22 cellular contexts compared by ENCODE assay signal in the genomic region with DNA sequence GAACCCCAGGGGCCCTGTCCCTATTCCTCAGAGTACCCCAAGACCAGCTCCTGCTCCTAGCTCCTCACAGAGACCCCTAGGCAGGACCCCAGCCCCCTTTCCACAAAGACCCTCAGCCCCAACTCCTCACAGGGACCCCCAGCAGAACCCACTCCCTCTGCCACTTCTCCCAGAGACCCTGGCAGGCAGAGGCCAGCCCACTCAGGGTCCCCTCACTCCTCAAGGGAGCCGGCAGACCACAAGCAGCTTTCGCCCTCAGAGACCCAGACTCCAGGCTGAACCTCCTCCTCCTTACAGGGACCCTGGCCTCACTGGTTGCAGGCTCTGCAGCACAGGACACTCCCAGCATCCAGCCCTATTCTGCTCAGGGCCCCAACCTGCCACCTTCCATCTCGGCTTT. TPM values are rescaled to one million over a fixed set of nuclear protein-coding genes. Genes with fewer than 3 reads are reported as not detected.
DNase-seq lines count a peak whose midpoint lies in the region; ATAC-seq, FAIRE-seq and TF ChIP-seq lines count a peak whose summit lies in the region.
"Had no signal": no experiment of that assay in that cellular context is flagged by ENCODE, and none has a peak within 500 bp of the region (broad histone marks: within the 10 kb centered on the region; RNA-seq: fewer than 3 reads in every experiment).

No MANE protein-coding gene starts in this region.

- no peak overlapping the region for H2BK5ac ChIP-seq in H1 (ENCODE audit: low read depth, low read length)

- CTCF ChIA-PET in H1 (lab: Charles Lee; ENCODE audit: partially characterized antibody): interaction anchor here (0.6 to 8.1 kb wide), 4 partner anchors 10 to 87 kb away, joined by 3 to 59 read pairs (median 3); no protein-coding TSS in a partner anchor

- peak overlapping the region; percentile 24 to 74 (median 60) for H3K4me3 Mint-ChIP-seq in nephron
- H3K4me3 Mint-ChIP-seq: activated CD4-positive, alpha-beta memory T cell treated with anti-CD3 and anti-CD28 coated beads for 36 hours; activated naive CD8-positive, alpha-beta T cell treated with anti-CD3 and anti-CD28 coated beads, Interleukin-2, amount 50 U/mL, for 24 hours; CD4-positive, CD25-positive, alpha-beta regulatory T cell; immature natural killer cell had no signal

- H3K9ac ChIP-seq in H1 (replicated peaks in 1 of 4; ENCODE audit: extremely low read depth in 1 of 4, low read depth in 3 of 4, low read length in 3 of 4): no peak overlapping the region

- H3K4me2 ChIP-seq in H1 (ENCODE audit: insufficient read depth in 1 of 2, low read depth in 2 of 2, low read length in 2 of 2): peak overlapping the region; percentile 52 to 58; a peak in 3 of 4 replicates

- peaks cover 2 to 11% of the 10 kb centered on the region in 2 experiments for H4K20me1 ChIP-seq in H1 (replicated peaks in 1 of 2; ENCODE audit: control insufficient read depth in 1 of 2, insufficient read depth in 2 of 2, low read length in 2 of 2)

- H3K9me3 ChIP-seq in heart left ventricle (no peaks in the 10 kb centered on the region), H1 (ENCODE audit: insufficient read depth in 2 of 2, low read depth in 1 of 2, low read length in 1 of 2) (no peaks in the 10 kb centered on the region), gastrocnemius medialis (no peaks in the 10 kb centered on the region)
- H3K9me3 ChIP-seq: gastroesophageal sphincter, tibial nerve had no signal

- H3K36me3 ChIP-seq in heart left ventricle (peaks cover 0 to 41% (median 35%) of the 10 kb centered on the region in 9 donors), H1 (ENCODE audit: control insufficient read depth in 2 of 4, insufficient read depth in 4 of 4, low read length in 3 of 4) (peaks cover 15 to 34% (median 29%) of the 10 kb centered on the region in 4 experiments), gastrocnemius medialis (peaks cover 0 to 34% of the 10 kb centered on the region in 2 donors)

- no peaks in the 10 kb centered on the region; the same call in 1 of the 2 replicates for H3K79me1 ChIP-seq in H1 (ENCODE audit: low read depth, low read length)

- H3K27me3 ChIP-seq in heart left ventricle: no peaks in the 10 kb centered on the region
- no peaks in the 10 kb centered on the region for H3K27me3 ChIP-seq in H1 (replicated peaks in 1 of 4; ENCODE audit: control insufficient read depth in 3 of 4, extremely low read depth in 1 of 4, insufficient read depth in 3 of 4, low read length in 3 of 4)
- H3K27me3 ChIP-seq in gastrocnemius medialis: no peaks in the 10 kb centered on the region
- H3K27me3 ChIP-seq: gastroesophageal sphincter, tibial nerve had no signal

- no peak overlapping the region for H3K14ac ChIP-seq in H1 (ENCODE audit: insufficient read length)

- H4K5ac ChIP-seq in H1 (ENCODE audit: insufficient read length, low read depth, low read length): no peak overlapping the region

- TF ChIP-seq CTCF in heart left ventricle (IDR thresholded peaks at IDR 0.05) (no peak), H1 (IDR thresholded peaks at IDR 0.05; ENCODE audit: control extremely low read depth in 1 of 3, insufficient read depth in 1 of 3, low read depth in 1 of 3, low read length in 3 of 3) (no peak), nephron (IDR thresholded peaks at IDR 0.05; ENCODE audit: unreplicated experiment in 3 of 3) (no peak), gastrocnemius medialis (IDR thresholded peaks at IDR 0.05 in 4 of 5, conservative IDR thresholded peaks at IDR 0.05 in 1 of 5) (no peak)

- no peaks in the 10 kb centered on the region for H3K4me1 Mint-ChIP-seq in nephron
- H3K4me1 Mint-ChIP-seq: activated naive CD8-positive, alpha-beta T cell treated with anti-CD3 and anti-CD28 coated beads, Interleukin-2, amount 50 U/mL, for 24 hours; immature natural killer cell had no signal

- H3K4me1 ChIP-seq in heart left ventricle: no peaks in the 10 kb centered on the region
- H3K4me1 ChIP-seq in H1 (replicated peaks in 1 of 4; ENCODE audit: control insufficient read depth in 3 of 4, insufficient read depth in 4 of 4, low read length in 3 of 4): peaks cover 0 to 11% (median 0%) of the 10 kb centered on the region in 4 experiments; a peak in 1 of 7 replicates
- no peaks in the 10 kb centered on the region for H3K4me1 ChIP-seq in gastrocnemius medialis
- H3K4me1 ChIP-seq: gastroesophageal sphincter, tibial nerve had no signal

- no peak overlapping the region for H4K91ac ChIP-seq in H1 (replicated peaks; ENCODE audit: insufficient read length, low read length)

- peak overlapping the region; percentile 39; the same call in 1 of the 2 replicates for H2BK12ac ChIP-seq in H1 (ENCODE audit: low read depth, low read length)

- no peak overlapping the region for H2BK20ac ChIP-seq in H1 (ENCODE audit: low read length)

- ATAC-seq in Right ventricle myocardium inferior (no peak), heart left ventricle (no peak), gastrocnemius medialis (no peak)
- ATAC-seq: gastroesophageal sphincter had no signal

- H3K36me3 Mint-ChIP-seq in nephron (ENCODE audit: low read depth): peaks cover 33% of the 10 kb centered on the region

- TF ChIP-seq RAD21 in H1 (IDR thresholded peaks at IDR 0.05 in 1 of 2, conservative IDR thresholded peaks at IDR 0.05 in 1 of 2; ENCODE audit: low read depth in 2 of 2, low read length in 2 of 2): no peak

- H4K8ac ChIP-seq in H1 (ENCODE audit: extremely low read depth, insufficient read depth, low read length): no peak overlapping the region

- peak overlapping the region; percentile 48; the same call in 1 of the 2 replicates for H3K18ac ChIP-seq in H1 (ENCODE audit: extremely low read depth, low read length)

- no peak overlapping the region for H2BK15ac ChIP-seq in H1 (ENCODE audit: low read length)

- H3K4me3 ChIP-seq in heart left ventricle (no peak overlapping the region), H1 (ENCODE audit: extremely low read depth in 1 of 4, insufficient read depth in 2 of 4, low read depth in 3 of 4, low read length in 4 of 4) (peak overlapping the region in 1 of 4 experiments; percentile 46; a peak in 2 of 8 replicates), gastrocnemius medialis (no peak overlapping the region)
- H3K4me3 ChIP-seq: gastroesophageal sphincter had no signal

- no peaks in the 10 kb centered on the region for H3K23me2 ChIP-seq in H1 (ENCODE audit: low read depth, low read length)

- H2AFZ ChIP-seq in H1 (ENCODE audit: low read length): no peak overlapping the region

- H3K56ac ChIP-seq in H1 (replicated peaks; ENCODE audit: insufficient read length, low read depth, low read length): no peak overlapping the region

- no peaks in the 10 kb centered on the region for H3K9me3 Mint-ChIP-seq in nephron
- H3K9me3 Mint-ChIP-seq: activated CD4-positive, alpha-beta memory T cell treated with anti-CD3 and anti-CD28 coated beads for 36 hours; activated naive CD8-positive, alpha-beta T cell treated with anti-CD3 and anti-CD28 coated beads, Interleukin-2, amount 50 U/mL, for 24 hours; CD4-positive, CD25-positive, alpha-beta regulatory T cell; immature natural killer cell had no signal

- TF ChIP-seq EP300 in H1 (IDR thresholded peaks at IDR 0.05; ENCODE audit: borderline replicate concordance in 1 of 2, low read depth in 2 of 2, low read length in 2 of 2): no peak

- no peak for FAIRE-seq in H1 (lab: Jason Lieb, UNC)
- FAIRE-seq: endothelial cell of umbilical vein had no signal

- TF ChIP-seq POLR2A in heart left ventricle (IDR thresholded peaks at IDR 0.05) (no peak), H1 (IDR thresholded peaks at IDR 0.05; ENCODE audit: control extremely low read depth in 1 of 2, low read depth in 2 of 2, low read length in 2 of 2) (no peak), gastrocnemius medialis (IDR thresholded peaks at IDR 0.05) (no peak)

- H3K23ac ChIP-seq in H1 (ENCODE audit: insufficient read length): no peak overlapping the region

- H3K79me2 ChIP-seq in H1 (ENCODE audit: control insufficient read depth in 1 of 2, insufficient read depth in 2 of 2, low read length in 2 of 2): no peaks in the 10 kb centered on the region

- no peaks in the 10 kb centered on the region for H3K27me3 Mint-ChIP-seq in nephron (ENCODE audit: low read depth)
- H3K27me3 Mint-ChIP-seq: activated CD4-positive, alpha-beta memory T cell treated with anti-CD3 and anti-CD28 coated beads for 36 hours; activated naive CD8-positive, alpha-beta T cell treated with anti-CD3 and anti-CD28 coated beads, Interleukin-2, amount 50 U/mL, for 24 hours; CD4-positive, CD25-positive, alpha-beta regulatory T cell had no signal

- H3K4ac ChIP-seq in H1 (replicated peaks; ENCODE audit: insufficient read length, low read depth, low read length): no peak overlapping the region

- POLR2A ChIA-PET in H1 (lab: Charles Lee; ENCODE audit: partially characterized antibody): interaction anchor here (0.6 to 5.6 kb wide), 8 partner anchors 8 to 82 kb away, joined by 3 to 47 read pairs (median 4); a partner anchor contains a TSS

- in situ Hi-C loops in gastrocnemius medialis (cut with MboI; ENCODE audit: low sequenced_read_pairs in 4 of 4): no loop called here

- peak overlapping the region; percentile 58 to 93 (median 88) for H3K27ac Mint-ChIP-seq in nephron
- H3K27ac Mint-ChIP-seq: activated CD4-positive, alpha-beta memory T cell treated with anti-CD3 and anti-CD28 coated beads for 36 hours; activated naive CD8-positive, alpha-beta T cell treated with anti-CD3 and anti-CD28 coated beads, Interleukin-2, amount 50 U/mL, for 24 hours; immature natural killer cell had no signal

- 82 to 84% (median 83%) methylated on average over 1 to 3 of the region's 3 CpGs for WGBS in heart left ventricle, 4 donors
- WGBS in H1 (ENCODE audit: extremely low coverage in 1 of 2, insufficient coverage in 1 of 2, insufficient read length in 1 of 2, insufficient replicate concordance in 2 of 2, low coverage in 1 of 2, low lambda C conversion rate in 2 of 2, missing lambda C conversion rate in 1 of 2), 2 experiments: 94% methylated on average over 2 of the region's 3 CpGs; no CpG with 5 or more reads in 1 of the 2 experiments

- H2BK120ac ChIP-seq in H1 (replicated peaks; ENCODE audit: low read depth, low read length): no peak overlapping the region

- no peak overlapping the region for H2AK5ac ChIP-seq in H1 (ENCODE audit: low read depth, low read length)

- H3K27ac ChIP-seq in heart left ventricle (no peak overlapping the region), H1 (ENCODE audit: low read depth, low read length) (no peak overlapping the region), gastrocnemius medialis (no peak overlapping the region)
- H3K27ac ChIP-seq: gastroesophageal sphincter had no signal

- DNase-seq in Right ventricle myocardium inferior (ENCODE audit: missing footprints) (peak; percentile 6), heart left ventricle (no peak), H1 (ENCODE audit: low read depth in 1 of 2, low spot score in 2 of 2) (no peak), midbrain (lab: John Stamatoyannopoulos, UW) (no peak), gastrocnemius medialis (no peak), islet precursor cell (no peak), NCI-H510A (lab: John Stamatoyannopoulos, UW) (no peak)
- DNase-seq: activated CD4-positive, alpha-beta memory T cell treated with anti-CD3 and anti-CD28 coated beads for 36 hours; activated naive CD8-positive, alpha-beta T cell treated with anti-CD3 and anti-CD28 coated beads, Interleukin-2, amount 50 U/mL, for 24 hours; caudate nucleus; CD4-positive, CD25-positive, alpha-beta regulatory T cell; immature natural killer cell; mesendoderm; NCI-H2081 treated with DMSO at 0.1 percent for 48 hours; NCI-H526 treated with DMSO at 0.1 percent for 48 hours; occipital lobe had no signal

- intact Hi-C loops in Right ventricle myocardium inferior (cut with DNase I): no loop called here
- intact Hi-C loops in heart left ventricle (cut with DNase I): loop anchor here in 1 of 10 donors (5.0 kb wide), 1 partner anchor 201 kb away; no protein-coding TSS in a partner anchor
- intact Hi-C loops in gastrocnemius medialis (cut with DNase I; ENCODE audit: low total_unique reads): no loop called here

RNA-seq across cellular contexts. Expression of a gene that starts 0.6 kb away (rescaled TPM):
- not detected for total RNA-seq in Right ventricle myocardium inferior
- total RNA-seq in heart left ventricle: not detected
- polyA plus RNA-seq in heart left ventricle: under 1 TPM in 1 of 2 donors, not detected in 1; 0.07 TPM
- total RNA-seq in H1 (2021; fragmentation: NEBNext Ultra II Directional; extraction: Animal tissue kit (Norgen Biotek cat#: 25700)): 2.5 and 4.8 TPM in 2 replicates
- polyA plus RNA-seq in H1 (2011; rRNA removed): 7.0 and 7.1 TPM in 2 replicates
- polyA plus RNA-seq in H1 (2011; cell fraction: cytosol; rRNA removed): 5.1 TPM
- 10.7 TPM for polyA plus RNA-seq in H1 (2011; cell fraction: nucleus; rRNA removed)
- polyA plus RNA-seq in H1 (2012, experiment 1 of 2): 2.2 to 4.4 TPM (median 3.8 TPM) in 4 replicates
- polyA plus RNA-seq in H1 (2012, experiment 2 of 2): 2.9 TPM
- 3.5 TPM for polyA plus RNA-seq in H1 (2013, experiment 1 of 2)
- 2.6 TPM for polyA plus RNA-seq in H1 (2013, experiment 2 of 2)
- 5.3 and 5.8 TPM in 2 replicates for polyA minus RNA-seq in H1 (2011; rRNA and poly(A)+ RNA removed)
- polyA minus RNA-seq in H1 (2011; cell fraction: cytosol; rRNA and poly(A)+ RNA removed): 1.8 TPM
- 4.1 TPM for polyA minus RNA-seq in H1 (2011; cell fraction: nucleus; rRNA and poly(A)+ RNA removed)
- total RNA-seq in gastrocnemius medialis: 1 to 10 TPM in 1 of 4 donors, not detected in 3; 1.6 TPM
- total RNA-seq: A673, Daoy, occipital lobe had no signal
- polyA plus RNA-seq: CD4-positive, CD25-positive, alpha-beta regulatory T cell; immature natural killer cell had no signal

RNA-seq across cellular contexts. Expression of a gene that starts 15.6 kb away (rescaled TPM):
- total RNA-seq in Right ventricle myocardium inferior (25.6 TPM), heart left ventricle (10 to 100 TPM; 18.7 to 39.5 (median 27.6) TPM), gastrocnemius medialis (10 to 100 TPM; 20.8 to 42.7 (median 38.1) TPM)
- polyA plus RNA-seq in heart left ventricle (10 to 100 TPM; 19.1 to 63.1 TPM), H1 (2011; rRNA removed) (65.6 and 72.1 TPM in 2 replicates)
- total RNA-seq in H1 (2021; fragmentation: NEBNext Ultra II Directional; extraction: Animal tissue kit (Norgen Biotek cat#: 25700)): 41.2 and 43.4 TPM in 2 replicates
- 61.7 TPM for polyA plus RNA-seq in H1 (2011; cell fraction: cytosol; rRNA removed)
- 62.9 TPM for polyA plus RNA-seq in H1 (2011; cell fraction: nucleus; rRNA removed)
- polyA plus RNA-seq in H1 (2012, experiment 1 of 2): 40.8 to 53.4 TPM (median 48.4 TPM) in 4 replicates
- 77.0 TPM for polyA plus RNA-seq in H1 (2012, experiment 2 of 2)
- polyA plus RNA-seq in H1 (2013, experiment 1 of 2): 72.8 TPM
- polyA plus RNA-seq in H1 (2013, experiment 2 of 2): 82.9 TPM
- polyA minus RNA-seq in H1 (2011; rRNA and poly(A)+ RNA removed): 50.5 and 58.6 TPM in 2 replicates
- 22.2 TPM for polyA minus RNA-seq in H1 (2011; cell fraction: cytosol; rRNA and poly(A)+ RNA removed)
- 18.5 TPM for polyA minus RNA-seq in H1 (2011; cell fraction: nucleus; rRNA and poly(A)+ RNA removed)

RNA-seq across cellular contexts. Expression of a gene that starts 19.3 kb away (rescaled TPM):
- 16.8 TPM for total RNA-seq in Right ventricle myocardium inferior
- 10 to 100 TPM in 8 of 9 donors, 1 to 10 TPM in 1; 9.0 to 22.1 (median 14.8) TPM for total RNA-seq in heart left ventricle
- 10 to 100 TPM; 12.9 to 15.2 TPM for polyA plus RNA-seq in heart left ventricle
- total RNA-seq in H1 (2021; fragmentation: NEBNext Ultra II Directional; extraction: Animal tissue kit (Norgen Biotek cat#: 25700)): 177 and 183 TPM in 2 replicates
- polyA plus RNA-seq in H1 (2011; rRNA removed): 125 and 187 TPM in 2 replicates
- polyA plus RNA-seq in H1 (2011; cell fraction: cytosol; rRNA removed): 135 TPM
- 340 TPM for polyA plus RNA-seq in H1 (2011; cell fraction: nucleus; rRNA removed)
- 142 to 212 TPM (median 202 TPM) in 4 replicates for polyA plus RNA-seq in H1 (2012, experiment 1 of 2)
- polyA plus RNA-seq in H1 (2012, experiment 2 of 2): 230 TPM
- polyA plus RNA-seq in H1 (2013, experiment 1 of 2): 102 TPM
- 97.3 TPM for polyA plus RNA-seq in H1 (2013, experiment 2 of 2)
- 161 and 275 TPM in 2 replicates for polyA minus RNA-seq in H1 (2011; rRNA and poly(A)+ RNA removed)
- 127 TPM for polyA minus RNA-seq in H1 (2011; cell fraction: cytosol; rRNA and poly(A)+ RNA removed)
- 86.5 TPM for polyA minus RNA-seq in H1 (2011; cell fraction: nucleus; rRNA and poly(A)+ RNA removed)
- 10 to 100 TPM in 3 of 4 donors, 1 to 10 TPM in 1; 8.4 to 17.5 (median 13.0) TPM for total RNA-seq in gastrocnemius medialis

RNA-seq across cellular contexts. Expression of a gene that starts 23.7 kb away (rescaled TPM):
- total RNA-seq in Right ventricle myocardium inferior (3.2 TPM), heart left ventricle (1 to 10 TPM in 8 of 9 donors, under 1 TPM in 1; 0.99 to 4.3 (median 2.3) TPM), gastrocnemius medialis (under 1 TPM in 1 of 4 donors, not detected in 3; 0.26 TPM)
- polyA plus RNA-seq in heart left ventricle (1 to 10 TPM; 2.2 to 2.8 TPM), H1 (2011; rRNA removed) (20.7 and 32.4 TPM in 2 replicates)
- 40.8 and 42.1 TPM in 2 replicates for total RNA-seq in H1 (2021; fragmentation: NEBNext Ultra II Directional; extraction: Animal tissue kit (Norgen Biotek cat#: 25700))
- polyA plus RNA-seq in H1 (2011; cell fraction: cytosol; rRNA removed): 20.8 TPM
- 20.9 TPM for polyA plus RNA-seq in H1 (2011; cell fraction: nucleus; rRNA removed)
- 25.2 to 45.3 TPM (median 37.7 TPM) in 4 replicates for polyA plus RNA-seq in H1 (2012, experiment 1 of 2)
- 13.2 TPM for polyA plus RNA-seq in H1 (2012, experiment 2 of 2)
- 14.2 TPM for polyA plus RNA-seq in H1 (2013, experiment 1 of 2)
- polyA plus RNA-seq in H1 (2013, experiment 2 of 2): 13.7 TPM
- 22.3 and 24.1 TPM in 2 replicates for polyA minus RNA-seq in H1 (2011; rRNA and poly(A)+ RNA removed)
- 31.1 TPM for polyA minus RNA-seq in H1 (2011; cell fraction: cytosol; rRNA and poly(A)+ RNA removed)
- polyA minus RNA-seq in H1 (2011; cell fraction: nucleus; rRNA and poly(A)+ RNA removed): 18.2 TPM
- polyA plus RNA-seq: CD4-positive, CD25-positive, alpha-beta regulatory T cell; immature natural killer cell had no signal

RNA-seq across cellular contexts. Expression of a gene that starts 49.3 kb away (rescaled TPM):
- total RNA-seq in Right ventricle myocardium inferior (8.9 TPM), heart left ventricle (100 to 1,000 TPM in 1 of 9 donors, 10 to 100 TPM in 1, 1 to 10 TPM in 6, under 1 TPM in 1; 0.69 to 103 (median 5.3) TPM), gastrocnemius medialis (1 to 10 TPM; 2.7 to 4.9 (median 3.6) TPM)
- polyA plus RNA-seq in heart left ventricle (1 to 10 TPM; 1.0 to 1.3 TPM), H1 (2011; rRNA removed) (0.38 and 1.0 TPM in 2 replicates)
- 0.26 and 0.61 TPM in 2 replicates for total RNA-seq in H1 (2021; fragmentation: NEBNext Ultra II Directional; extraction: Animal tissue kit (Norgen Biotek cat#: 25700))
- 1.0 TPM for polyA plus RNA-seq in H1 (2011; cell fraction: cytosol; rRNA removed)
- polyA plus RNA-seq in H1 (2011; cell fraction: nucleus; rRNA removed): 0.98 TPM
- polyA plus RNA-seq in H1 (2012, experiment 1 of 2): 0.44 to 1.3 TPM (median 0.91 TPM) in 4 replicates
- 0.34 TPM for polyA plus RNA-seq in H1 (2012, experiment 2 of 2)
- polyA plus RNA-seq in H1 (2013, experiment 1 of 2): 0.41 TPM
- polyA plus RNA-seq in H1 (2013, experiment 2 of 2): 0.11 TPM
- 0.25 and 0.88 TPM in 2 replicates for polyA minus RNA-seq in H1 (2011; rRNA and poly(A)+ RNA removed)
- 3.3 TPM for polyA minus RNA-seq in H1 (2011; cell fraction: cytosol; rRNA and poly(A)+ RNA removed)
- polyA minus RNA-seq in H1 (2011; cell fraction: nucleus; rRNA and poly(A)+ RNA removed): not detected
- polyA plus RNA-seq: endothelial cell of umbilical vein had no signal
